8 cellular contexts compared by ENCODE assay signal in the genomic region with DNA sequence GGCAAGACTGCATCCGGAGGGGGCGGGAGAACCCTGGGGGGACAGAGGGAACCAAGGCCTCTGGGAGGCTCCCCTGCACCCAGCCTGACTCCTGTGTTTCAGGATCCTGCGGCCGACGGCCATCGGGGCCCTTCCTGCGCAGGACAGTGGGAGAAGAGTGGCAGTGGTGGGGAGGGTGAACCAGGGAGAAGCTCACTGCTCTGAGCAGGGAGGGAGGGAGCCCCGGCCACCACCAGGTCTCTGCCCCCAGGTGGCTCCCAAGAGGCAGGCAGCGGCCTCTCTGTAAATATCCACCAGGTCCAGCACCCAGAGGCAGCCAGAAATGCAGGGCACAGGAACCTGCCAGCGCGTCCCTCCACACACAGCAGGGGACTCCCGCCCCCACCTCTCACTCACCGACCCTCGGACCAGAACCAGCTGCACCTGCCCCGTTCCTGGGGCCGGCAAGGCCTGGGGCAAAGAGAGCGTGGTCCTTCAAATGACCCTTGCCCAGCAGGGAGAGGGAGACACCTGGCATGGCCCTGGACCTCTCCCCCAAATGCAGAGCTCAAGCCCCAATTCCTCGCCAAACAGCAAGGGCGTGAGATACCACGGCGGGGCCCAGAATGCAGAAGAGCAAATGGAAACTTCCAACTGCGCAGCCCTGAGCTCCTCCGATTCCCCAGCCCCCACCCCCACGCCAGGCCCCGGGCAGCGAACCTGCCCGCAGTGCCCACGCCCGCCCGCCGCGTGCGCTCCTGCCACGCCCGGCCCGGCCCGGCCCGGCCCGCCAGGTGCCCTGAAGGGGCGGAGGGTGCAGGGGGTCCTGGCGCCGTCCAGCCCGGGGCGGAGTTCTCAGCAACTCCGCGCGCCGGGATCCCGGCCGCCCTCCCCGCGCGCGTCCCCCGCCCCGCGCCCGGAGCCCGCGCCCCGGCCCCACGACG. TPM values are rescaled to one million over a fixed set of nuclear protein-coding genes. Genes with fewer than 3 reads are reported as not detected.
DNase-seq lines count a peak whose midpoint lies in the region; ATAC-seq and TF ChIP-seq lines count a peak whose summit lies in the region.

No MANE protein-coding gene starts in this region.

- POLR2A ChIA-PET in activated CD4-positive, alpha-beta T cell treated with anti-CD3 and anti-CD28 coated beads for 36 hours (lab: Charles Lee): interaction anchor here (1.1 kb wide), 1 partner anchor 95 kb away, joined by 3 read pairs; no protein-coding TSS in a partner anchor

- H3K36me3 Mint-ChIP-seq in activated CD4-positive, alpha-beta T cell treated with anti-CD3 and anti-CD28 coated beads for 36 hours (ENCODE audit: low read depth): no peaks in the 10 kb centered on the region
- no peaks in the 10 kb centered on the region for H3K36me3 Mint-ChIP-seq in activated CD8-positive, alpha-beta memory T cell treated with anti-CD3 and anti-CD28 coated beads, Interleukin-2, amount 10 ng/mL, durations not matched to agents 7 days and 5 days
- no peaks in the 10 kb centered on the region for H3K36me3 Mint-ChIP-seq in osteocyte (ENCODE audit: unreplicated experiment)

- H3K4me1 Mint-ChIP-seq in activated CD4-positive, alpha-beta T cell treated with anti-CD3 and anti-CD28 coated beads for 36 hours: peaks cover 3% of the 10 kb centered on the region
- H3K4me1 Mint-ChIP-seq in activated CD8-positive, alpha-beta memory T cell treated with anti-CD3 and anti-CD28 coated beads, Interleukin-2, amount 10 ng/mL, durations not matched to agents 7 days and 5 days: peaks cover 8% of the 10 kb centered on the region
- H3K4me1 Mint-ChIP-seq in osteocyte (ENCODE audit: unreplicated experiment): peaks cover 3% of the 10 kb centered on the region

- DNase-seq in activated CD4-positive, alpha-beta T cell treated with anti-CD3 and anti-CD28 coated beads for 36 hours: peak; percentile 62
- no peak for DNase-seq in activated CD4-positive, alpha-beta T cell treated with anti-CD3 and anti-CD28 coated beads for 1 hour
- peak; percentile 68 for DNase-seq in activated CD8-positive, alpha-beta memory T cell treated with anti-CD3 and anti-CD28 coated beads, Interleukin-2, amount 10 ng/mL, durations not matched to agents 7 days and 5 days
- peak; percentile 81 for DNase-seq in osteocyte (ENCODE audit: extremely low spot score, unreplicated experiment)
- DNase-seq in erythroblast (lab: John Stamatoyannopoulos, UW): no peak

- ATAC-seq in activated CD4-positive, alpha-beta T cell treated with anti-CD3 and anti-CD28 coated beads for 36 hours: peak; percentile 76
- peak; percentile 79 for ATAC-seq in activated CD8-positive, alpha-beta memory T cell treated with anti-CD3 and anti-CD28 coated beads, Interleukin-2, amount 10 ng/mL, durations not matched to agents 7 days and 5 days
- ATAC-seq in esophagus mucosa (peak; percentile 31), HG02623 (IDR thresholded peaks at IDR 0.05; ENCODE audit: unreplicated experiment) (no peak), HG03571 (IDR thresholded peaks at IDR 0.05; ENCODE audit: unreplicated experiment) (no peak)

- no peak for TF ChIP-seq CTCF in osteocyte (IDR thresholded peaks at IDR 0.05)

- H3K4me3 Mint-ChIP-seq in activated CD4-positive, alpha-beta T cell treated with anti-CD3 and anti-CD28 coated beads for 36 hours: peak overlapping the region; percentile 62
- H3K4me3 Mint-ChIP-seq in activated CD8-positive, alpha-beta memory T cell treated with anti-CD3 and anti-CD28 coated beads, Interleukin-2, amount 10 ng/mL, durations not matched to agents 7 days and 5 days: peak overlapping the region; percentile 58
- peak overlapping the region; percentile 66 for H3K4me3 Mint-ChIP-seq in osteocyte (ENCODE audit: unreplicated experiment)

- peaks cover 46% of the 10 kb centered on the region for H3K27me3 Mint-ChIP-seq in activated CD4-positive, alpha-beta T cell treated with anti-CD3 and anti-CD28 coated beads for 36 hours
- peaks cover 57% of the 10 kb centered on the region for H3K27me3 Mint-ChIP-seq in activated CD8-positive, alpha-beta memory T cell treated with anti-CD3 and anti-CD28 coated beads, Interleukin-2, amount 10 ng/mL, durations not matched to agents 7 days and 5 days
- H3K27me3 Mint-ChIP-seq in osteocyte (ENCODE audit: unreplicated experiment): peaks cover 59% of the 10 kb centered on the region

- no peak overlapping the region for H3K27ac Mint-ChIP-seq in activated CD4-positive, alpha-beta T cell treated with anti-CD3 and anti-CD28 coated beads for 36 hours
- H3K27ac Mint-ChIP-seq in activated CD8-positive, alpha-beta memory T cell treated with anti-CD3 and anti-CD28 coated beads, Interleukin-2, amount 10 ng/mL, durations not matched to agents 7 days and 5 days: no peak overlapping the region
- no peak overlapping the region for H3K27ac Mint-ChIP-seq in osteocyte (ENCODE audit: unreplicated experiment)

- intact Hi-C loops in activated CD4-positive, alpha-beta T cell treated with anti-CD3 and anti-CD28 coated beads for 36 hours (cut with DNase I, micrococcal nuclease): loop anchor here in 1 of 2 experiments (1.0 to 2.0 kb wide), 2 partner anchors 82 to 195 kb away; no protein-coding TSS in a partner anchor

- CTCF ChIA-PET in activated CD4-positive, alpha-beta T cell treated with anti-CD3 and anti-CD28 coated beads for 36 hours (lab: Charles Lee): interaction anchor here (0.7 to 1.7 kb wide), 8 partner anchors 8 to 210 kb away, joined by 3 to 7 read pairs (median 4); no protein-coding TSS in a partner anchor
- CTCF ChIA-PET in activated CD8-positive, alpha-beta memory T cell treated with anti-CD3 and anti-CD28 coated beads, Interleukin-2, amount 10 ng/mL, durations not matched to agents 7 days and 5 days (lab: Charles Lee): interaction anchor here (0.6 to 2.0 kb wide), 15 partner anchors 9 to 194 kb away, joined by 3 to 19 read pairs (median 4); no protein-coding TSS in a partner anchor

- no peak for TF ChIP-seq POLR2A in erythroblast (IDR thresholded peaks at IDR 0.05; ENCODE audit: low read length)

- no peaks in the 10 kb centered on the region for H3K9me3 Mint-ChIP-seq in activated CD4-positive, alpha-beta T cell treated with anti-CD3 and anti-CD28 coated beads for 36 hours (ENCODE audit: low read depth)
- no peaks in the 10 kb centered on the region for H3K9me3 Mint-ChIP-seq in activated CD8-positive, alpha-beta memory T cell treated with anti-CD3 and anti-CD28 coated beads, Interleukin-2, amount 10 ng/mL, durations not matched to agents 7 days and 5 days (ENCODE audit: low read depth)
- no peaks in the 10 kb centered on the region for H3K9me3 Mint-ChIP-seq in osteocyte (ENCODE audit: unreplicated experiment)

RNA-seq across cellular contexts. Expression of gene RASGEF1A, which starts 0.8 kb away (rescaled TPM):
- total RNA-seq in activated CD4-positive, alpha-beta T cell treated with anti-CD3 and anti-CD28 coated beads for 36 hours: under 1 TPM; 0.44 to 0.64 TPM
- total RNA-seq in activated CD8-positive, alpha-beta memory T cell treated with anti-CD3 and anti-CD28 coated beads, Interleukin-2, amount 10 ng/mL, durations not matched to agents 7 days and 5 days: 1 to 10 TPM; 3.2 to 4.2 TPM
- total RNA-seq in esophagus mucosa: 1.00 TPM
- total RNA-seq in osteocyte: not detected in 2 replicates

Comparison
In these comparisons a context has a peak if more than half of its experiments do, and no peak if none do; other contexts are left out.
1. DNase-seq: peak in activated CD4-positive, alpha-beta T cell treated with anti-CD3 and anti-CD28 coated beads for 36 hours (single experiment), activated CD8-positive, alpha-beta memory T cell treated with anti-CD3 and anti-CD28 coated beads, Interleukin-2, amount 10 ng/mL, durations not matched to agents 7 days and 5 days (single experiment) and osteocyte (single experiment); none in activated CD4-positive, alpha-beta T cell treated with anti-CD3 and anti-CD28 coated beads for 1 hour (single experiment) and erythroblast (0 of 2).
2. ATAC-seq: peak in activated CD4-positive, alpha-beta T cell treated with anti-CD3 and anti-CD28 coated beads for 36 hours (single experiment), activated CD8-positive, alpha-beta memory T cell treated with anti-CD3 and anti-CD28 coated beads, Interleukin-2, amount 10 ng/mL, durations not matched to agents 7 days and 5 days (single experiment) and esophagus mucosa (single experiment); none in HG02623 (single experiment) and HG03571 (single experiment).
3. Peak in every context shown above with its lines, with median percentiles within 50 percentile points of each other: H3K4me3 Mint-ChIP-seq.